In the genomic region with DNA sequence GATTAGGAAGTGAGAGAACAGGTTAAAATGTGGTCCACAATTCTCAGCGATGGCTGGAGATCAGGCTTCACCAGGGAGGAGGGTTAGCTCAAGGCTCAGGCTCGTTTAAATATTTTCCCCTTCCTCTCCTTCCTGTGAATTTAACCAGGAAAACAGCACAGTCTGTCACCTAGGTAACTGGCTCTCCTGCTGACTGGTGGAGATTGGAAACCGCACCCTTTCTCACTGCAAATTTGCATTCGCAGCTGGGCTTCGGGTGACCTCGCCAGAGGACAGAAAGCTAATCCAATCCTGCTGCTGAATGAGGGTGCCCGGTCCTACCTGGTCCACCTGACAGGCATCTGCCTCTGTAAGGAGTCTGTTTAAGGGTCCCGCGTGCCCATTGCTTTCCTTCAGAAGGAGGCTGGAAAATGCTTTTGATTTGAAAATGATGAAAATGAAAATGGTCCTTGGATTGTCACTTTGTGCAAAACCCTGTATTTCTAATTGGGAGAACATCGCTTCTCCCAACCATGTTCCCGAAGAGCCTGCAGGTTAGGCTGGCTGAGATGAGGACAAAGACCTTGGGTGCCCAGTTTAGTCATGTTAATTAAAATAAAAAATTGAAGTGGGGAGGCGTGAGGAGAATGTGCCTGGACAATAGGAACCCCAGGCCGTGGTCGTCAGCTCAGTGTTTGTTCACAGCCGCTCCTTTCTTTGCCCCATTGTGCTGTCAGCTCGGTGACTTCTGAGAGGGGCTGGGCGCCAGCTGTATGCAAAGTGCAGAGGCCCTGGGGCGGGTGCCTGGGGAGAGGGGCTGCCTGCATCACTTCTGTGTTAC, we compare ENCODE assay signal across 9 cellular contexts. TPM values are rescaled to one million over a fixed set of nuclear protein-coding genes. Genes with fewer than 3 reads are reported as not detected.
DNase-seq lines count a peak whose midpoint lies in the region; ATAC-seq and TF ChIP-seq lines count a peak whose summit lies in the region.
"Had no signal": no experiment of that assay in that cellular context is flagged by ENCODE, and none has a peak within 500 bp of the region (broad histone marks: within the 10 kb centered on the region; RNA-seq: fewer than 3 reads in every experiment).

No MANE protein-coding gene starts in this region.

- H3K4me1 Mint-ChIP-seq in activated CD8-positive, alpha-beta memory T cell treated with anti-CD3 and anti-CD28 coated beads, Interleukin-2, amount 10 ng/mL, durations not matched to agents 7 days and 5 days = peaks cover 5% of the 10 kb centered on the region
- H3K4me1 Mint-ChIP-seq: stimulated activated effector memory CD8-positive, alpha-beta T cell treated with anti-CD3 and anti-CD28 coated beads, Interleukin-12 subunit alpha, Interleukin-12 subunit beta, amount 100 ng/mL, for 72 hours had no signal

- H3K36me3 Mint-ChIP-seq in activated CD8-positive, alpha-beta memory T cell treated with anti-CD3 and anti-CD28 coated beads, Interleukin-2, amount 10 ng/mL, durations not matched to agents 7 days and 5 days = no peaks in the 10 kb centered on the region
- H3K36me3 Mint-ChIP-seq: stimulated activated effector memory CD8-positive, alpha-beta T cell treated with anti-CD3 and anti-CD28 coated beads, Interleukin-12 subunit alpha, Interleukin-12 subunit beta, amount 100 ng/mL, for 72 hours had no signal

- no peaks in the 10 kb centered on the region for H3K9me3 Mint-ChIP-seq in activated CD8-positive, alpha-beta memory T cell treated with anti-CD3 and anti-CD28 coated beads, Interleukin-2, amount 10 ng/mL, durations not matched to agents 7 days and 5 days (ENCODE audit: low read depth)
- H3K9me3 Mint-ChIP-seq: stimulated activated effector memory CD8-positive, alpha-beta T cell treated with anti-CD3 and anti-CD28 coated beads, Interleukin-12 subunit alpha, Interleukin-12 subunit beta, amount 100 ng/mL, for 72 hours had no signal

- TF ChIP-seq EP300 in ovary (IDR thresholded peaks at IDR 0.05) = no peak

- H3K9ac ChIP-seq in HUES6 (ENCODE audit: low read length) (peak overlapping the region; percentile 77), skeletal muscle satellite cell (ENCODE audit: low read depth, low read length) (no peak overlapping the region)

- CTCF ChIA-PET in activated CD8-positive, alpha-beta memory T cell treated with anti-CD3 and anti-CD28 coated beads, Interleukin-2, amount 10 ng/mL, durations not matched to agents 7 days and 5 days (lab: Charles Lee) = interaction anchor here (1.5 to 1.9 kb wide), 2 partner anchors 10 to 326 kb away, joined by 4 to 7 read pairs; no protein-coding TSS in a partner anchor

- DNase-seq in NCI-H524 treated with DMSO at 0.1 percent for 48 hours (lab: John Stamatoyannopoulos, UW) (peak; percentile 36), epithelial cell of esophagus (ENCODE audit: low read depth) (peak; percentile 34), ovary (no peak), OCI-M2 (lab: John Stamatoyannopoulos, UW; ENCODE audit: unreplicated experiment) (no peak)
- no peak for DNase-seq in activated CD8-positive, alpha-beta memory T cell treated with anti-CD3 and anti-CD28 coated beads, Interleukin-2, amount 10 ng/mL, durations not matched to agents 7 days and 5 days

- no peak overlapping the region for H3K4me3 Mint-ChIP-seq in activated CD8-positive, alpha-beta memory T cell treated with anti-CD3 and anti-CD28 coated beads, Interleukin-2, amount 10 ng/mL, durations not matched to agents 7 days and 5 days
- H3K4me3 Mint-ChIP-seq: stimulated activated effector memory CD8-positive, alpha-beta T cell treated with anti-CD3 and anti-CD28 coated beads, Interleukin-12 subunit alpha, Interleukin-12 subunit beta, amount 100 ng/mL, for 72 hours had no signal

- intact Hi-C loops in ovary (cut with DNase I) = no loop called here

- no peak for ATAC-seq in HG02840 (IDR thresholded peaks at IDR 0.05; ENCODE audit: low FRiP score, unreplicated experiment)
- ATAC-seq in activated CD8-positive, alpha-beta memory T cell treated with anti-CD3 and anti-CD28 coated beads, Interleukin-2, amount 10 ng/mL, durations not matched to agents 7 days and 5 days = no peak
- ATAC-seq: stimulated activated effector memory CD8-positive, alpha-beta T cell treated with anti-CD3 and anti-CD28 coated beads, Interleukin-12 subunit alpha, Interleukin-12 subunit beta, amount 100 ng/mL, for 72 hours had no signal

- H3K4me1 ChIP-seq in HUES6 (ENCODE audit: control insufficient read depth, insufficient read depth, low read length) (peaks cover 49% of the 10 kb centered on the region), skeletal muscle satellite cell (ENCODE audit: control insufficient read depth, insufficient read depth, low read length) (peaks cover 9% of the 10 kb centered on the region), ovary (ENCODE audit: insufficient read depth) (peaks cover 2% of the 10 kb centered on the region)

- H3K27me3 Mint-ChIP-seq in activated CD8-positive, alpha-beta memory T cell treated with anti-CD3 and anti-CD28 coated beads, Interleukin-2, amount 10 ng/mL, durations not matched to agents 7 days and 5 days = peaks cover 14% of the 10 kb centered on the region

- H3K4me3 ChIP-seq in HUES6 (ENCODE audit: low read depth, low read length) = peak overlapping the region; percentile 45
- H3K4me3 ChIP-seq in epithelial cell of esophagus (ENCODE audit: low read length) = no peak overlapping the region
- no peak overlapping the region for H3K4me3 ChIP-seq in skeletal muscle satellite cell (ENCODE audit: low read length)
- no peak overlapping the region for H3K4me3 ChIP-seq in ovary

- no peaks in the 10 kb centered on the region for H3K9me3 ChIP-seq in HUES6 (ENCODE audit: control insufficient read depth, insufficient read depth, low read depth, low read length)
- H3K9me3 ChIP-seq in skeletal muscle satellite cell (replicated peaks; ENCODE audit: low read length) = no peaks in the 10 kb centered on the region
- no peaks in the 10 kb centered on the region for H3K9me3 ChIP-seq in ovary

- H3K36me3 ChIP-seq in HUES6 (ENCODE audit: control insufficient read depth, insufficient read depth, low read length) = no peaks in the 10 kb centered on the region
- H3K36me3 ChIP-seq in skeletal muscle satellite cell (ENCODE audit: insufficient read depth, low read length) = no peaks in the 10 kb centered on the region
- no peaks in the 10 kb centered on the region for H3K36me3 ChIP-seq in ovary

- 51 to 53% (median 51%) methylated on average over 18 of the region's 18 CpGs for WGBS in ovary, 3 donors

- TF ChIP-seq CTCF in epithelial cell of esophagus (IDR thresholded peaks at IDR 0.05; ENCODE audit: insufficient read depth, low read depth, low read length, missing control alignments) (no peak), ovary (IDR thresholded peaks at IDR 0.05) (no peak)

- H3K27me3 ChIP-seq in HUES6 (ENCODE audit: control insufficient read depth, insufficient read depth, low read length) = peaks cover 5% of the 10 kb centered on the region; the same call in 1 of the 2 replicates
- H3K27me3 ChIP-seq in skeletal muscle satellite cell (ENCODE audit: control insufficient read depth, insufficient read depth, low read length) = no peaks in the 10 kb centered on the region
- H3K27me3 ChIP-seq in ovary = no peaks in the 10 kb centered on the region

- peak overlapping the region; percentile 19 for H3K4me2 ChIP-seq in skeletal muscle satellite cell (ENCODE audit: low read length)

- TF ChIP-seq POLR2A in ovary (IDR thresholded peaks at IDR 0.05) = no peak

- no peak overlapping the region for H3K27ac Mint-ChIP-seq in activated CD8-positive, alpha-beta memory T cell treated with anti-CD3 and anti-CD28 coated beads, Interleukin-2, amount 10 ng/mL, durations not matched to agents 7 days and 5 days
- H3K27ac Mint-ChIP-seq: stimulated activated effector memory CD8-positive, alpha-beta T cell treated with anti-CD3 and anti-CD28 coated beads, Interleukin-12 subunit alpha, Interleukin-12 subunit beta, amount 100 ng/mL, for 72 hours had no signal

- peak overlapping the region; percentile 39; the same call in 1 of the 2 replicates for H3K27ac ChIP-seq in HUES6 (ENCODE audit: low read depth, low read length)
- no peak overlapping the region for H3K27ac ChIP-seq in ovary

RNA-seq across cellular contexts. Expression of gene MTCL1, which starts 43.4 kb away (rescaled TPM):
- 14.0 and 16.7 TPM in 2 replicates for total RNA-seq in skeletal muscle satellite cell (2012; rRNA removed)
- 1 to 10 TPM; 4.5 to 9.6 (median 7.3) TPM for total RNA-seq in ovary
- polyA plus RNA-seq in ovary = 1 to 10 TPM; 2.2 to 6.5 TPM
- under 1 TPM; 0.41 to 0.59 TPM for total RNA-seq in activated CD8-positive, alpha-beta memory T cell treated with anti-CD3 and anti-CD28 coated beads, Interleukin-2, amount 10 ng/mL, durations not matched to agents 7 days and 5 days

RNA-seq across cellular contexts. Expression of gene RAB12, which starts 52.7 kb away (rescaled TPM):
- 39.5 and 40.2 TPM in 2 replicates for total RNA-seq in skeletal muscle satellite cell (2012; rRNA removed)
- total RNA-seq in ovary = 10 to 100 TPM; 34.2 to 49.7 (median 43.5) TPM
- 10 to 100 TPM; 30.3 to 69.0 TPM for polyA plus RNA-seq in ovary
- total RNA-seq in activated CD8-positive, alpha-beta memory T cell treated with anti-CD3 and anti-CD28 coated beads, Interleukin-2, amount 10 ng/mL, durations not matched to agents 7 days and 5 days = 10 to 100 TPM; 13.6 to 15.2 TPM

Comparison
In these comparisons a context has a peak if more than half of its experiments do, and no peak if none do; other contexts are left out.
1. DNase-seq: peak in NCI-H524 treated with DMSO at 0.1 percent for 48 hours (single experiment) and epithelial cell of esophagus (single experiment); none in ovary (0 of 5), activated CD8-positive, alpha-beta memory T cell treated with anti-CD3 and anti-CD28 coated beads, Interleukin-2, amount 10 ng/mL, durations not matched to agents 7 days and 5 days (single experiment) and OCI-M2 (single experiment).